Comparison of ENCODE assay signal across 23 cellular contexts in the genomic region with DNA sequence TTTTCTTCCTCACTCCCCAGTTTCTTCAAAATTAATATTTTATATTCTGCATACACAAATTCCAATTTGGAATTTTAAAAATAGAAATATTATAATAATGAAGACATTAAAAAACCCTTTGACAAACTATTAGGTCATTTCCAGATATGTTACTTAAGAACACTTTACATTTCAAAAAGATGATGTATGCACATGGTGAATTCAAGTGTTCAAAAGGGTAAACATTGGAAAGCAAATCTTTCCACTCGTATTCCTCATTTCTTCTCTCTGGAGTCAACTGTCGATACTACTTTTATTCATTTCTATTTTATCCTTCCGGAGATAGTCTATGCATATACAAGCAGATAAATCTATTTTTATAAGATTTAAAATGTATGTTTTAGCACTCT. TPM values are rescaled to one million over a fixed set of nuclear protein-coding genes. Genes with fewer than 3 reads are reported as not detected.
DNase-seq lines count a peak whose midpoint lies in the region; ATAC-seq, FAIRE-seq and TF ChIP-seq lines count a peak whose summit lies in the region.
"Had no signal": no experiment of that assay in that cellular context is flagged by ENCODE, and none has a peak within 500 bp of the region (broad histone marks: within the 10 kb centered on the region; RNA-seq: fewer than 3 reads in every experiment).

No MANE protein-coding gene starts in this region.

- FAIRE-seq in islet of Langerhans (lab: Jason Lieb, UNC) (peak; percentile 75), H54 (lab: Jason Lieb, UNC) (no peak)
- FAIRE-seq: G401.6 had no signal

- H3K27ac ChIP-seq in C4-2B, result peak overlapping the region; percentile 72; the same call in 1 of the 2 replicates
- H3K27ac ChIP-seq in upper lobe of left lung, result peak overlapping the region; percentile 27 to 78 (median 70)
- H3K27ac ChIP-seq: HL-60, RWPE1 had no signal

- no peak for TF ChIP-seq CTCF in C4-2B (conservative IDR thresholded peaks at IDR 0.05)
- TF ChIP-seq CTCF in LNCaP clone FGC (IDR thresholded peaks at IDR 0.05; ENCODE audit: control insufficient read depth, extremely low read depth, insufficient read depth), result no peak
- no peak for TF ChIP-seq CTCF in upper lobe of left lung (IDR thresholded peaks at IDR 0.05)

- TF ChIP-seq EP300 in upper lobe of left lung (IDR thresholded peaks at IDR 0.05), result peak in 1 of 4 donors; percentile 78

- no peak for ATAC-seq in upper lobe of left lung (ENCODE audit: low FRiP score in 2 of 2)
- no peak for ATAC-seq in activated CD4-positive, CD25-positive, alpha-beta regulatory T cell treated with anti-CD3 and anti-CD28 coated beads, Interleukin-2, amount 50 U/mL, for 24 hours
- ATAC-seq: T-cell had no signal

- H3K4me3 ChIP-seq in LNCaP clone FGC (ENCODE audit: low read depth, low read length), result peak overlapping the region; percentile 37
- no peak overlapping the region for H3K4me3 ChIP-seq in upper lobe of left lung
- H3K4me3 ChIP-seq: HAP-1 had no signal

- DNase-seq in LNCaP clone FGC (ENCODE audit: low read depth) (no peak), upper lobe of left lung (no peak), H54 (ENCODE audit: insufficient read length, low spot score) (no peak), DMS153 (lab: John Stamatoyannopoulos, UW) (no peak)
- DNase-seq: ACHN, BE2C, HFFc6, Karpas-422, NCI-H1092 treated with DMSO at 0.1 percent for 48 hours, NCI-H1436, NCI-H187 treated with DMSO at 0.1 percent for 48 hours, NCI-H446, NCI-H524 treated with DMSO at 0.1 percent for 48 hours, NCI-H774, SHP77, T-cell had no signal

- 68 to 80% methylated on average over 3 of the region's 3 CpGs for WGBS in upper lobe of left lung, 2 donors

- H3K9me3 ChIP-seq in upper lobe of left lung, result no peaks in the 10 kb centered on the region
- H3K9me3 ChIP-seq: BE2C, HAP-1 had no signal

- H3K36me3 ChIP-seq in upper lobe of left lung, result no peaks in the 10 kb centered on the region
- H3K36me3 ChIP-seq: BE2C, HAP-1 had no signal

- peaks cover 5 to 33% (median 18%) of the 10 kb centered on the region in 4 donors for H3K4me1 ChIP-seq in upper lobe of left lung
- H3K4me1 ChIP-seq: BE2C had no signal

- TF ChIP-seq POLR2A in upper lobe of left lung (IDR thresholded peaks at IDR 0.05) (no peak), H54 (IDR thresholded peaks at IDR 0.05; ENCODE audit: low read depth, low read length) (no peak)

- no peaks in the 10 kb centered on the region for H3K27me3 ChIP-seq in upper lobe of left lung
- H3K27me3 ChIP-seq: BE2C had no signal

RNA-seq across cellular contexts. Expression of gene TBCEL, which starts 16.7 kb away (rescaled TPM):
- 10 to 100 TPM; 30.4 to 52.7 (median 31.9) TPM for total RNA-seq in upper lobe of left lung
